In genomic region chr16:21373454-21373853, GRCh38 we compare ENCODE assay signal across 5 cellular contexts.
A peak's percentile ranks its signal among the peaks of the same experiment; 100 is the strongest.
DNase-seq lines count a peak whose midpoint lies in the region; ATAC-seq and TF ChIP-seq lines count a peak whose summit lies in the region.
"Not testable (repeated sequence)": the region's sequence is repeated elsewhere in the genome, so short reads cannot be mapped to it uniquely, and the experiment has no call there.

No MANE protein-coding gene starts in this region.

- not testable (repeated sequence) for H3K4me2 ChIP-seq in GM23338; parathyroid adenoma (ENCODE audit: low read length)

- not testable (repeated sequence) for H3K27ac ChIP-seq in GM23338 (ENCODE audit: low read depth)
- H3K27ac ChIP-seq in WERI-Rb-1 (peak overlapping the region; percentile 43), parathyroid adenoma (peak overlapping the region; percentile 45)

- not testable (repeated sequence) for H3K79me2 ChIP-seq in GM23338 (replicated peaks; ENCODE audit: insufficient read depth); parathyroid adenoma

- H3K9me3 Mint-ChIP-seq in GM23338, result not testable (repeated sequence)

- DNase-seq in GM23338 (ENCODE audit: low spot score); WERI-Rb-1: not testable (repeated sequence)
- DNase-seq in amniotic epithelial cell (ENCODE audit: low read depth) (peak; percentile 6), kidney tubule cell (ENCODE audit: low spot score) (peak; percentile 11)

- peak; percentile 30; the same call in 1 of the 3 replicates for ATAC-seq in GM23338

- H3K36me3 Mint-ChIP-seq in GM23338 (ENCODE audit: low read depth), result not testable (repeated sequence)

- H3K9me3 ChIP-seq in WERI-Rb-1 (ENCODE audit: severe bottlenecking); parathyroid adenoma (ENCODE audit: control insufficient read depth, low read length): not testable (repeated sequence)

- H4K20me1 ChIP-seq in GM23338 (replicated peaks; ENCODE audit: insufficient read depth), result not testable (repeated sequence)

- H3K27me3 ChIP-seq in GM23338 (ENCODE audit: insufficient read depth); WERI-Rb-1 (ENCODE audit: insufficient read depth, low read depth, severe bottlenecking); parathyroid adenoma (ENCODE audit: control insufficient read depth, insufficient read depth, low read length): not testable (repeated sequence)

- not testable (repeated sequence) for H3K4me3 Mint-ChIP-seq in GM23338

- not testable (repeated sequence) for H3K9me2 ChIP-seq in GM23338 (ENCODE audit: insufficient read depth)

- H3K27ac Mint-ChIP-seq in GM23338, result not testable (repeated sequence)

- H3K4me3 ChIP-seq in GM23338; WERI-Rb-1 (ENCODE audit: low read depth, low read length); parathyroid adenoma (ENCODE audit: low read depth, low read length): not testable (repeated sequence)

- not testable (repeated sequence) for H3K36me3 ChIP-seq in GM23338 (ENCODE audit: insufficient read depth); WERI-Rb-1; parathyroid adenoma (ENCODE audit: control insufficient read depth, insufficient read depth, low read length)

- H3F3A ChIP-seq in GM23338 (replicated peaks; ENCODE audit: low read depth), result not testable (repeated sequence)

- H3K4me1 Mint-ChIP-seq in GM23338, result not testable (repeated sequence)

- TF ChIP-seq CTCF in GM23338 (conservative IDR thresholded peaks at IDR 0.05; ENCODE audit: low read depth in 2 of 2); WERI-Rb-1 (IDR thresholded peaks at IDR 0.05; ENCODE audit: low read depth, low read length); parathyroid adenoma (IDR thresholded peaks at IDR 0.05): not testable (repeated sequence)

- H3K4me1 ChIP-seq in GM23338 (ENCODE audit: insufficient read depth); parathyroid adenoma: not testable (repeated sequence)

- not testable (repeated sequence) for H3K9ac ChIP-seq in parathyroid adenoma

- H3K27me3 Mint-ChIP-seq in GM23338 (ENCODE audit: insufficient read depth, low read depth, poor library complexity), result not testable (repeated sequence)

- not testable (repeated sequence) for H2AFZ ChIP-seq in GM23338, parathyroid adenoma
